14 cellular contexts compared by ENCODE assay signal in genomic region chr2:95061601-95062183, GRCh38. TPM values are rescaled to one million over a fixed set of nuclear protein-coding genes. Genes with fewer than 3 reads are reported as not detected.
A peak's percentile ranks its signal among the peaks of the same experiment; 100 is the strongest.
DNase-seq lines count a peak whose midpoint lies in the region; ATAC-seq and TF ChIP-seq lines count a peak whose summit lies in the region.
"Had no signal": no experiment of that assay in that cellular context is flagged by ENCODE, and none has a peak within 500 bp of the region (broad histone marks: within the 10 kb centered on the region; RNA-seq: fewer than 3 reads in every experiment).

No MANE protein-coding gene starts in this region.

- H3K4me3 Mint-ChIP-seq in CD4-positive, alpha-beta T cell: no peak overlapping the region
- no peak overlapping the region for H3K4me3 Mint-ChIP-seq in H9

- H3K79me2 ChIP-seq in H9 (ENCODE audit: insufficient read depth, low read length): no peaks in the 10 kb centered on the region

- CTCF ChIA-PET in CD4-positive, alpha-beta T cell (lab: Charles Lee): interaction anchor here (1.3 to 4.0 kb wide), 3 partner anchors 15 to 39 kb away, joined by 5 to 26 read pairs (median 12); no protein-coding TSS in a partner anchor

- no peak overlapping the region for H2BK15ac ChIP-seq in H9 (ENCODE audit: low read depth, low read length)

- no peak overlapping the region for H2BK20ac ChIP-seq in H9 (ENCODE audit: low read depth, low read length, poor library complexity, severe bottlenecking)

- H4K91ac ChIP-seq in H9 (ENCODE audit: insufficient read length, low read depth, low read length): no peak overlapping the region

- H3K4me1 Mint-ChIP-seq in CD4-positive, alpha-beta T cell (ENCODE audit: low read depth): peaks cover 48% of the 10 kb centered on the region
- peaks cover 16 to 22% of the 10 kb centered on the region in 2 experiments for H3K4me1 Mint-ChIP-seq in H9

- H3K23ac ChIP-seq in H9 (ENCODE audit: insufficient read length, low read depth, low read length): no peak overlapping the region

- H3K4me1 ChIP-seq in H9 (ENCODE audit: insufficient read depth, low read length): no peaks in the 10 kb centered on the region; the same call in 1 of the 2 replicates
- H3K4me1 ChIP-seq in mucosa of descending colon (ENCODE audit: low read depth): no peaks in the 10 kb centered on the region

- peak in 3 of 10 experiments; percentile 26 to 39 (median 33) for DNase-seq in CD4-positive, alpha-beta T cell
- DNase-seq in H9: peak; percentile 6
- DNase-seq in activated naive CD4-positive, alpha-beta T cell treated with anti-CD3 and anti-CD28 coated beads, Interleukin-2, amount 50 U/mL, for 16 hours: peak; percentile 12
- DNase-seq in mucosa of descending colon: no peak
- no peak for DNase-seq in effector CD4-positive, alpha-beta T cell
- DNase-seq in NCI-H1092 (lab: John Stamatoyannopoulos, UW): no peak
- DNase-seq in putamen (ENCODE audit: low spot score): no peak
- no peak for DNase-seq in SIG-M5 treated with dmso at 0.1 percent for 504 hours (lab: John Stamatoyannopoulos, UW; ENCODE audit: unreplicated experiment)
- DNase-seq: central memory CD4-positive, alpha-beta T cell; KBM-7; NCI-H1436; NCI-H345 had no signal

- H3K4me3 ChIP-seq in mucosa of descending colon: no peak overlapping the region
- H3K4me3 ChIP-seq: smooth muscle cell had no signal

- H3K27ac ChIP-seq in CD4-positive, alpha-beta T cell (ENCODE audit: low read depth, low read length): no peak overlapping the region
- H3K27ac ChIP-seq in H9 (ENCODE audit: insufficient read length, low read depth, low read length): no peak overlapping the region

- no peak for TF ChIP-seq CTCF in CD4-positive, alpha-beta T cell (IDR thresholded peaks at IDR 0.05)
- TF ChIP-seq CTCF in H9 (conservative IDR thresholded peaks at IDR 0.05): no peak
- TF ChIP-seq CTCF in mucosa of descending colon (IDR thresholded peaks at IDR 0.05): no peak

- no peaks in the 10 kb centered on the region for H3K9me3 Mint-ChIP-seq in CD4-positive, alpha-beta T cell
- no peaks in the 10 kb centered on the region for H3K9me3 Mint-ChIP-seq in H9

- H3K36me3 ChIP-seq in mucosa of descending colon (ENCODE audit: low read depth): no peaks in the 10 kb centered on the region

- H3K23me2 ChIP-seq in H9 (ENCODE audit: insufficient read length, low read depth, low read length, poor library complexity, severe bottlenecking): no peaks in the 10 kb centered on the region

- no peak overlapping the region for H2AFZ ChIP-seq in H9 (ENCODE audit: low read length)

- H3K4me2 ChIP-seq in H9 (ENCODE audit: insufficient read depth, insufficient read length, low read length): no peak overlapping the region
- H3K4me2 ChIP-seq: smooth muscle cell had no signal

- intact Hi-C loops in CD4-positive, alpha-beta T cell (cut with DNase I, micrococcal nuclease): no loop called here
- intact Hi-C loops in mucosa of descending colon (cut with DNase I, micrococcal nuclease): no loop called here

- no peaks in the 10 kb centered on the region for H3K27me3 Mint-ChIP-seq in CD4-positive, alpha-beta T cell
- H3K27me3 Mint-ChIP-seq in H9 (ENCODE audit: low read depth): peaks cover 13% of the 10 kb centered on the region
- H3K27me3 Mint-ChIP-seq: activated naive CD8-positive, alpha-beta T cell had no signal

- H4K20me1 ChIP-seq in H9 (ENCODE audit: control insufficient read depth, insufficient read depth, insufficient read length): no peaks in the 10 kb centered on the region

- POLR2A ChIA-PET in CD4-positive, alpha-beta T cell (lab: Charles Lee): interaction anchor here (1.5 to 17.1 kb wide), 6 partner anchors 8 to 39 kb away, joined by 5 to 295 read pairs (median 23); partner anchors contain the start of gene MAL

- H3K79me1 ChIP-seq in H9 (ENCODE audit: insufficient read depth, low read depth, low read length, poor library complexity, severe bottlenecking): no peaks in the 10 kb centered on the region

- no CpG with 5 or more reads among the region's 11 CpGs for WGBS in H9 (ENCODE audit: extremely low coverage, insufficient read length, low lambda C conversion rate)

- no peak overlapping the region for H4K5ac ChIP-seq in H9 (ENCODE audit: insufficient read length, low read depth, low read length)

- no peak overlapping the region for H3T11ph ChIP-seq in H9 (ENCODE audit: low read length)

- H3K9ac ChIP-seq in H9 (ENCODE audit: extremely low read depth, insufficient read length, low read length): no peak overlapping the region

- no peak overlapping the region for H4K8ac ChIP-seq in H9 (replicated peaks; ENCODE audit: insufficient read length, low read depth, low read length)

- H3K4ac ChIP-seq in H9 (ENCODE audit: low read depth, low read length): no peak overlapping the region

- no peak overlapping the region for H3K14ac ChIP-seq in H9 (ENCODE audit: insufficient read depth, low read length)

- ATAC-seq in CD4-positive, alpha-beta T cell (ENCODE audit: poor library complexity): peak; percentile 67
- peak; percentile 12 for ATAC-seq in mucosa of descending colon

- H3K27ac Mint-ChIP-seq in CD4-positive, alpha-beta T cell: peak overlapping the region; percentile 80
- no peak overlapping the region; a peak in 1 of 7 replicates for H3K27ac Mint-ChIP-seq in H9

- no peak overlapping the region for H2BK120ac ChIP-seq in H9 (ENCODE audit: low read depth, low read length, poor library complexity, severe bottlenecking)

- no peak overlapping the region for H3K18ac ChIP-seq in H9 (ENCODE audit: insufficient read length, low read depth, low read length)

- no peak overlapping the region for H2BK5ac ChIP-seq in H9 (ENCODE audit: insufficient read length, low read length)

- H3K27me3 ChIP-seq in CD4-positive, alpha-beta T cell (ENCODE audit: control insufficient read depth, insufficient read depth, low read length): no peaks in the 10 kb centered on the region
- H3K27me3 ChIP-seq in H9 (ENCODE audit: insufficient read depth, low read length): no peaks in the 10 kb centered on the region

- H3K36me3 Mint-ChIP-seq in CD4-positive, alpha-beta T cell (ENCODE audit: low read depth): no peaks in the 10 kb centered on the region
- H3K36me3 Mint-ChIP-seq in H9 (ENCODE audit: insufficient read depth in 1 of 3, low read depth in 3 of 3): no peaks in the 10 kb centered on the region
- H3K36me3 Mint-ChIP-seq: activated naive CD8-positive, alpha-beta T cell had no signal

- H2BK12ac ChIP-seq in H9 (ENCODE audit: insufficient read length, low read depth, low read length): no peak overlapping the region

- H3K9me3 ChIP-seq in CD4-positive, alpha-beta T cell (ENCODE audit: control insufficient read depth, low read length): no peaks in the 10 kb centered on the region
- H3K9me3 ChIP-seq in H9 (ENCODE audit: control insufficient read depth, low read depth, low read length): no peaks in the 10 kb centered on the region
- no peaks in the 10 kb centered on the region for H3K9me3 ChIP-seq in mucosa of descending colon

- no peak overlapping the region for H2AK5ac ChIP-seq in H9 (ENCODE audit: insufficient read length, low read length)

- H3K56ac ChIP-seq in H9 (ENCODE audit: insufficient read length, low read depth, low read length): no peak overlapping the region

RNA-seq across cellular contexts. Expression of gene MAL, which starts 36.2 kb away (rescaled TPM):
- total RNA-seq in CD4-positive, alpha-beta T cell: 100 to 1,000 TPM; 101 to 102 TPM
- not detected in 2 replicates for total RNA-seq in H9 (2021)
- total RNA-seq in mucosa of descending colon: 10 to 100 TPM in 1 of 3 donors, 1 to 10 TPM in 2; 1.4 to 28.8 (median 2.8) TPM
- total RNA-seq: smooth muscle cell had no signal

RNA-seq across cellular contexts. Expression of gene MRPS5, which starts 59.9 kb away (rescaled TPM):
- 10 to 100 TPM; 15.3 to 16.3 TPM for total RNA-seq in CD4-positive, alpha-beta T cell
- total RNA-seq in H9 (2021): 50.9 and 51.4 TPM in 2 replicates
- 10 to 100 TPM; 65.1 to 69.6 (median 68.6) TPM for total RNA-seq in mucosa of descending colon

Comparison
In these comparisons a context has a peak if more than half of its experiments do, and no peak if none do; other contexts are left out.
1. DNase-seq: peak in H9 (single experiment) and activated naive CD4-positive, alpha-beta T cell treated with anti-CD3 and anti-CD28 coated beads, Interleukin-2, amount 50 U/mL, for 16 hours (single experiment); none in mucosa of descending colon (0 of 3), effector CD4-positive, alpha-beta T cell (single experiment), NCI-H1092 (single experiment), putamen (single experiment) and SIG-M5 treated with dmso at 0.1 percent for 504 hours (single experiment).